Comparison of ENCODE assay signal across 8 cellular contexts in the genomic region with DNA sequence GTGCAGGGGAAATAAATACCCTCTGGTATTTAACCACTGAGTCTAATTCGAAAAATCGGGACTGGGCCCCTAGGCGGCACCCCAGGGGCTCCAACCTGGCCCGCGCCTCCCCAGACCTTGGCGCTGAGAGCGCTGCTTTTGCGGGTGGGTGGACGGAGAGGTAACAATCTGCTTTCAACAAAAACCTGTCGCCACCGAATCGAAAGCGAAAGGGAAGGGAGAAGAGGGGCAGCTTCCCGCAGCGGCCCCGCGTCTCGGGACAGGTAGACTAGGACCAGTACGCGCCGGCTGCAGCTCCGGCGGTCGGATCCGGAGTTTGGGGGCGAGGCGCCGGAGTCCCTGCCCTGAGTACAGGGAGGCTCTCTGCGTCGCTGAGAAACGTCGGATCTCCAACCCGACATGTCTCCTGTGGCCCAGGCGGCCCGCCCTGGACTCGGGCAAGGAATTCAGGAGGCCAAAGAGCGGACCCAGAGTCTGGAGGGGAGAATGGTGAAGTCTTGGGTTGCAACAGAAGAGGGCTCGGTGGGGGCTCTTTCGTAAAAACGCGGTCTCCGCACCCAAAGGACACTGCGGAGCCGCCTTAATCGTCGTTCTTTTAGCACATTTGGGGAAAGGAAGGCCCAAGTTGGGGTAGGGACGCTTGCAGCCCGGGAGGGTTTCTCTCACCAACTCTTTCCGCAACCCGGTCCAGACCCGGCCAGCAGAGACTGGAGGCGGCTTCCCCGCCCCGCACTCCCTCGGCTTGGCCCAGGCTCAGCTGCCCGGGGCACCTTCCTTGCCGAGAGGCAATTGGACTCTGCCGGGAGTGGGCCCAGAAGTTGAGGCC. TPM values are rescaled to one million over a fixed set of nuclear protein-coding genes. Genes with fewer than 3 reads are reported as not detected.
DNase-seq lines count a peak whose midpoint lies in the region; ATAC-seq and TF ChIP-seq lines count a peak whose summit lies in the region.

No MANE protein-coding gene starts in this region.

- peak; percentile 14; the same call in 1 of the 2 replicates for TF ChIP-seq CTCF in BJ (IDR thresholded peaks at IDR 0.05; ENCODE audit: insufficient read depth, low read depth, low read length)
- no peak for TF ChIP-seq CTCF in NB4 (IDR thresholded peaks at IDR 0.05; ENCODE audit: low read depth, low read length)
- no peak for TF ChIP-seq CTCF in neutrophil (IDR thresholded peaks at IDR 0.05)

- CTCF ChIA-PET in BJ (lab: Yijun Ruan, JAX): interaction anchor here (1.3 kb wide), 1 partner anchor 172 kb away, joined by 3 read pairs; no protein-coding TSS in a partner anchor

- no peak for TF ChIP-seq POLR2A in NB4 (IDR thresholded peaks at IDR 0.05; ENCODE audit: extremely low read depth, insufficient read length)

- no peak for ATAC-seq in GM21381 (IDR thresholded peaks at IDR 0.05; ENCODE audit: unreplicated experiment)
- no peak for ATAC-seq in GM18517 (IDR thresholded peaks at IDR 0.05; ENCODE audit: unreplicated experiment)

- H3K36me3 ChIP-seq in BJ (ENCODE audit: control insufficient read depth, insufficient read depth, low read length): no peaks in the 10 kb centered on the region
- no peaks in the 10 kb centered on the region for H3K36me3 ChIP-seq in effector memory CD4-positive, alpha-beta T cell (ENCODE audit: control insufficient read depth, insufficient read depth, low read length)
- H3K36me3 ChIP-seq in neutrophil: no peaks in the 10 kb centered on the region

- POLR2A ChIA-PET in BJ (lab: Charles Lee): no interaction called here

- peaks cover 28% of the 10 kb centered on the region for H3K4me1 ChIP-seq in effector memory CD4-positive, alpha-beta T cell (ENCODE audit: control insufficient read depth, insufficient read depth, low read length, poor library complexity, severe bottlenecking)
- peaks cover 19 to 36% of the 10 kb centered on the region in 2 experiments for H3K4me1 ChIP-seq in neutrophil (ENCODE audit: control insufficient read depth in 1 of 2, insufficient read depth in 1 of 2, low read depth in 1 of 2, low read length in 1 of 2)

- DNase-seq in BJ (ENCODE audit: low read depth) (no peak), NB4 (ENCODE audit: low read depth) (no peak), occipital lobe (lab: John Stamatoyannopoulos, UW) (no peak), DMS79 (lab: John Stamatoyannopoulos, UW) (no peak)
- DNase-seq in effector memory CD4-positive, alpha-beta T cell: no peak

- H3K27me3 ChIP-seq in BJ (ENCODE audit: control insufficient read depth, insufficient read depth, low read length) (peaks cover 12% of the 10 kb centered on the region), neutrophil (peaks cover 100% of the 10 kb centered on the region)
- H3K27me3 ChIP-seq in effector memory CD4-positive, alpha-beta T cell (replicated peaks; ENCODE audit: control insufficient read depth, insufficient read depth, low read length, poor library complexity, severe bottlenecking): peaks cover 72% of the 10 kb centered on the region

- H3K9me3 ChIP-seq in effector memory CD4-positive, alpha-beta T cell (ENCODE audit: control insufficient read depth, low read length): no peaks in the 10 kb centered on the region
- no peaks in the 10 kb centered on the region for H3K9me3 ChIP-seq in neutrophil

- H3K4me3 ChIP-seq in BJ (ENCODE audit: low read depth, low read length) (peak overlapping the region; percentile 45), NB4 (ENCODE audit: low read depth, low read length) (peak overlapping the region; percentile 25), neutrophil (ENCODE audit: low read depth in 1 of 2, low read length in 1 of 2) (peak overlapping the region; percentile 65 to 68)
- H3K4me3 ChIP-seq in effector memory CD4-positive, alpha-beta T cell (ENCODE audit: insufficient read depth, low read depth, low read length, poor library complexity, severe bottlenecking): peak overlapping the region; percentile 79

- no peak overlapping the region for H3K27ac ChIP-seq in effector memory CD4-positive, alpha-beta T cell (ENCODE audit: insufficient read depth, low read length, poor library complexity, severe bottlenecking)
- H3K27ac ChIP-seq in neutrophil: no peak overlapping the region

RNA-seq across cellular contexts. Expression of gene ALX4, which starts 4.1 kb away (rescaled TPM):
- 1.3 and 2.2 TPM in 2 replicates for polyA plus RNA-seq in BJ (2011; rRNA removed)
- 2.2 and 2.6 TPM in 2 replicates for polyA minus RNA-seq in BJ (2011; rRNA and poly(A)+ RNA removed)
- 1.1 TPM for total RNA-seq in occipital lobe

Comparison
In these comparisons a context has a peak if more than half of its experiments do, and no peak if none do; other contexts are left out.
1. H3K4me3 ChIP-seq: peak in every context shown above with its lines; median percentile 79 in effector memory CD4-positive, alpha-beta T cell; 66 in neutrophil; 45 in BJ; 25 in NB4.